Comparison of ENCODE assay signal across 14 cellular contexts in genomic region chr4:20764353-20764752, GRCh38.
"Had no signal": no experiment of that assay in that cellular context is flagged by ENCODE, and none has a peak within 500 bp of the region (broad histone marks: within the 10 kb centered on the region; RNA-seq: fewer than 3 reads in every experiment).

No MANE protein-coding gene starts in this region.

- ATAC-seq: gastrocnemius medialis, left ventricle myocardium superior, right lobe of liver had no signal

- H3K36me3 ChIP-seq: adrenal gland, esophagus squamous epithelium, gastrocnemius medialis, neural progenitor cell, right lobe of liver, suprapubic skin had no signal

- DNase-seq: activated CD4-positive, alpha-beta T cell treated with anti-CD3 and anti-CD28 coated beads, Interleukin-2, amount 50 U/mL, for 4 hours; activated CD4-positive, CD25-positive, alpha-beta regulatory T cell; activated naive CD4-positive, alpha-beta T cell treated with anti-CD3 and anti-CD28 coated beads, Interleukin-2, amount 50 U/mL, for 16 hours; activated T-cell treated with anti-CD3 and anti-CD28 coated beads, Interleukin-2, amount 50 U/mL, for 1 hour; adrenal gland; esophagus squamous epithelium; gastrocnemius medialis; kidney; left ventricle myocardium superior; right lobe of liver; stimulated activated naive CD4-positive, alpha-beta T cell treated with Interleukin-2 at 50 U/mL for 16 hours had no signal

- H3K4me1 ChIP-seq: adrenal gland, esophagus squamous epithelium, gastrocnemius medialis, neural progenitor cell, right lobe of liver, suprapubic skin had no signal

- H3K4me3 ChIP-seq: adrenal gland, esophagus squamous epithelium, gastrocnemius medialis, neural progenitor cell, right lobe of liver, suprapubic skin had no signal

- H3K27ac ChIP-seq: adrenal gland, esophagus squamous epithelium, gastrocnemius medialis, neural progenitor cell, right lobe of liver, suprapubic skin had no signal

- H3K9me3 ChIP-seq: adrenal gland, esophagus squamous epithelium, gastrocnemius medialis, right lobe of liver, suprapubic skin had no signal

- FAIRE-seq: endometrium, kidney had no signal

- H3K27me3 ChIP-seq: adrenal gland, esophagus squamous epithelium, gastrocnemius medialis, neural progenitor cell, right lobe of liver, suprapubic skin had no signal
